ENCODE assay signal across 13 cellular contexts in genomic region chr1:66282885-66283284, GRCh38.
DNase-seq lines count a peak whose midpoint lies in the region; ATAC-seq, FAIRE-seq and TF ChIP-seq lines count a peak whose summit lies in the region.
"Had no signal": no experiment of that assay in that cellular context is flagged by ENCODE, and none has a peak within 500 bp of the region (broad histone marks: within the 10 kb centered on the region; RNA-seq: fewer than 3 reads in every experiment).

No MANE protein-coding gene starts in this region.

- H3K4me2 ChIP-seq in HCT116 (ENCODE audit: low read length), result peak overlapping the region; percentile 53
- H3K4me2 ChIP-seq in skeletal muscle satellite cell (ENCODE audit: low read length), result no peak overlapping the region

- peaks cover 72% of the 10 kb centered on the region for H3K4me1 Mint-ChIP-seq in T-helper 1 cell treated with Interleukin-12 subunit alpha and Interleukin-12 subunit beta and Interleukin-4 antibody, amounts not matched to agents 30 μg/mL and 1 μg/mL, for 36 hours (ENCODE audit: low read depth)
- H3K4me1 Mint-ChIP-seq in activated naive CD8-positive, alpha-beta T cell treated with anti-CD3 and anti-CD28 coated beads, Interleukin-2, amount 10 ng/mL, durations not matched to agents 7 days and 5 days, result peaks cover 67% of the 10 kb centered on the region

- TF ChIP-seq POLR2A in HCT116 (IDR thresholded peaks at IDR 0.05; ENCODE audit: borderline replicate concordance, extremely low read depth, insufficient read depth, insufficient read length), result no peak

- H4K20me1 ChIP-seq in HCT116 (ENCODE audit: insufficient read depth), result no peaks in the 10 kb centered on the region

- ATAC-seq in HCT116, result no peak
- ATAC-seq in activated naive CD8-positive, alpha-beta T cell treated with anti-CD3 and anti-CD28 coated beads, Interleukin-2, amount 10 ng/mL, durations not matched to agents 7 days and 5 days (ENCODE audit: low read depth), result no peak

- H3K36me3 ChIP-seq in HCT116 (ENCODE audit: control insufficient read depth in 1 of 2, insufficient read depth in 2 of 2, low read length in 2 of 2), result no peaks in the 10 kb centered on the region
- H3K36me3 ChIP-seq in skeletal muscle satellite cell (ENCODE audit: insufficient read depth, low read length), result no peaks in the 10 kb centered on the region
- no peaks in the 10 kb centered on the region for H3K36me3 ChIP-seq in small intestine (ENCODE audit: control insufficient read depth in 2 of 2, insufficient read depth in 2 of 2, low read length in 2 of 2)

- no peaks in the 10 kb centered on the region for H3K27me3 Mint-ChIP-seq in T-helper 1 cell treated with Interleukin-12 subunit alpha and Interleukin-12 subunit beta and Interleukin-4 antibody, amounts not matched to agents 30 μg/mL and 1 μg/mL, for 36 hours (ENCODE audit: low read depth)
- H3K27me3 Mint-ChIP-seq in activated naive CD8-positive, alpha-beta T cell treated with anti-CD3 and anti-CD28 coated beads, Interleukin-2, amount 10 ng/mL, durations not matched to agents 7 days and 5 days, result no peaks in the 10 kb centered on the region

- BruUV-seq in HCT116 (replicated peaks; lab: Mats Ljungman, UMichigan), result TSS peak; percentile 97

- H3K4me1 ChIP-seq in HCT116 (ENCODE audit: control insufficient read depth in 1 of 2, insufficient read depth in 2 of 2, low read length in 2 of 2) (peaks cover 21 to 79% of the 10 kb centered on the region in 2 experiments), skeletal muscle satellite cell (ENCODE audit: control insufficient read depth, insufficient read depth, low read length) (peaks cover 13% of the 10 kb centered on the region), small intestine (ENCODE audit: control insufficient read depth in 2 of 2, insufficient read depth in 1 of 2, low read depth in 1 of 2, low read length in 1 of 2) (peaks cover 0 to 4% of the 10 kb centered on the region in 2 donors)

- H3K9me2 ChIP-seq in HCT116 (ENCODE audit: insufficient read depth), result no peaks in the 10 kb centered on the region

- H3K27me3 ChIP-seq in HCT116 (ENCODE audit: insufficient read depth, low read length) (no peaks in the 10 kb centered on the region), skeletal muscle satellite cell (ENCODE audit: control insufficient read depth, insufficient read depth, low read length) (no peaks in the 10 kb centered on the region), small intestine (ENCODE audit: control insufficient read depth in 2 of 2, insufficient read depth in 2 of 2, low read length in 2 of 2) (no peaks in the 10 kb centered on the region)

- CTCF ChIA-PET in HCT116 (lab: Charles Lee), result interaction anchor here (2.1 kb wide), 1 partner anchor 154 kb away, joined by 6 read pairs; no protein-coding TSS in a partner anchor

- peaks cover 6% of the 10 kb centered on the region for H3K36me3 Mint-ChIP-seq in T-helper 1 cell treated with Interleukin-12 subunit alpha and Interleukin-12 subunit beta and Interleukin-4 antibody, amounts not matched to agents 30 μg/mL and 1 μg/mL, for 36 hours (ENCODE audit: low read depth)
- H3K36me3 Mint-ChIP-seq in activated naive CD8-positive, alpha-beta T cell treated with anti-CD3 and anti-CD28 coated beads, Interleukin-2, amount 10 ng/mL, durations not matched to agents 7 days and 5 days, result peaks cover 4% of the 10 kb centered on the region

- H2AFZ ChIP-seq in HCT116 (ENCODE audit: low read depth, low read length, poor library complexity, severe bottlenecking), result no peak overlapping the region

- RAD21 ChIA-PET in HCT116 (lab: Charles Lee; ENCODE audit: low non-redundant PET in 1 of 2, low total read pairs in 2 of 2, uncharacterized antibody in 2 of 2, unreplicated experiment in 2 of 2), result no interaction called here

- intact Hi-C loops in HCT116 (cut with micrococcal nuclease), result no loop called here

- DNase-seq in T-helper 1 cell, result no peak
- DNase-seq in HCT116 (ENCODE audit: low read depth, low spot score), result no peak
- no peak for DNase-seq in activated naive CD8-positive, alpha-beta T cell treated with anti-CD3 and anti-CD28 coated beads, Interleukin-2, amount 10 ng/mL, durations not matched to agents 7 days and 5 days
- no peak for DNase-seq in small intestine
- no peak for DNase-seq in AG20443 (ENCODE audit: low spot score)
- DNase-seq in GM10266 (ENCODE audit: extremely low spot score), result no peak
- DNase-seq: hippocampal formation, NCI-H510A treated with DMSO at 0.1 percent for 48 hours, substantia nigra had no signal

- H3K9me3 ChIP-seq in HCT116 (ENCODE audit: control insufficient read depth in 1 of 2, insufficient read depth in 1 of 2, low read depth in 1 of 2, low read length in 2 of 2) (no peaks in the 10 kb centered on the region), skeletal muscle satellite cell (replicated peaks; ENCODE audit: low read length) (no peaks in the 10 kb centered on the region), small intestine (ENCODE audit: control insufficient read depth, low read depth) (no peaks in the 10 kb centered on the region)

- H3K4me3 ChIP-seq in HCT116 (replicated peaks in 1 of 2; ENCODE audit: low read depth in 1 of 2, low read length in 2 of 2) (no peak overlapping the region), skeletal muscle satellite cell (ENCODE audit: low read length) (no peak overlapping the region), small intestine (ENCODE audit: low read depth in 1 of 2, low read length in 2 of 2) (no peak overlapping the region)

- H3K9ac ChIP-seq in HCT116 (ENCODE audit: low read length) (peak overlapping the region; percentile 19), skeletal muscle satellite cell (ENCODE audit: low read depth, low read length) (peak overlapping the region; percentile 19)

- no peak for FAIRE-seq in small intestine (lab: Jason Lieb, UNC)
- FAIRE-seq: A204.1 had no signal

- H3K9me3 Mint-ChIP-seq in T-helper 1 cell treated with Interleukin-12 subunit alpha and Interleukin-12 subunit beta and Interleukin-4 antibody, amounts not matched to agents 30 μg/mL and 1 μg/mL, for 36 hours, result no peaks in the 10 kb centered on the region
- no peaks in the 10 kb centered on the region for H3K9me3 Mint-ChIP-seq in activated naive CD8-positive, alpha-beta T cell treated with anti-CD3 and anti-CD28 coated beads, Interleukin-2, amount 10 ng/mL, durations not matched to agents 7 days and 5 days
- H3K9me3 Mint-ChIP-seq: T-helper 2 cell treated with Interferon-gamma antibody and Interleukin-4, amounts not matched to agents 5 μg/mL and 100 μg/mL, for 36 hours had no signal

- H3K27ac ChIP-seq in HCT116 (ENCODE audit: low read depth, low read length) (peak overlapping the region; percentile 12; the same call in 1 of the 2 replicates), small intestine (ENCODE audit: low read depth in 1 of 2, low read length in 1 of 2) (peak overlapping the region in 1 of 2 donors; percentile 66)

- H3K27ac Mint-ChIP-seq in T-helper 1 cell treated with Interleukin-12 subunit alpha and Interleukin-12 subunit beta and Interleukin-4 antibody, amounts not matched to agents 30 μg/mL and 1 μg/mL, for 36 hours, result peak overlapping the region; percentile 95
- peak overlapping the region; percentile 75 for H3K27ac Mint-ChIP-seq in activated naive CD8-positive, alpha-beta T cell treated with anti-CD3 and anti-CD28 coated beads, Interleukin-2, amount 10 ng/mL, durations not matched to agents 7 days and 5 days

- no peak for TF ChIP-seq RAD21 in HCT116 (IDR thresholded peaks at IDR 0.05; ENCODE audit: low read depth)

- TF ChIP-seq CTCF in HCT116 (IDR thresholded peaks at IDR 0.05 in 2 of 3, conservative IDR thresholded peaks at IDR 0.05 in 1 of 3; ENCODE audit: borderline replicate concordance in 1 of 3, insufficient read depth in 1 of 3, low read depth in 2 of 3, low read length in 2 of 3), result no peak
- no peak for TF ChIP-seq CTCF in GM10266 (IDR thresholded peaks at IDR 0.05; ENCODE audit: control insufficient read depth, insufficient read depth, low read depth, missing control alignments)

- no peaks in the 10 kb centered on the region for H3K79me2 ChIP-seq in HCT116 (ENCODE audit: insufficient read depth, low read length)

- H3K4me3 Mint-ChIP-seq in T-helper 1 cell treated with Interleukin-12 subunit alpha and Interleukin-12 subunit beta and Interleukin-4 antibody, amounts not matched to agents 30 μg/mL and 1 μg/mL, for 36 hours, result no peak overlapping the region
- no peak overlapping the region for H3K4me3 Mint-ChIP-seq in activated naive CD8-positive, alpha-beta T cell treated with anti-CD3 and anti-CD28 coated beads, Interleukin-2, amount 10 ng/mL, durations not matched to agents 7 days and 5 days

- POLR2A ChIA-PET in HCT116 (lab: Charles Lee), result interaction anchor here (1.0 to 1.4 kb wide), 5 partner anchors 10 to 67 kb away, joined by 3 read pairs; no protein-coding TSS in a partner anchor
- POLR2A ChIA-PET in activated naive CD8-positive, alpha-beta T cell treated with anti-CD3 and anti-CD28 coated beads, Interleukin-2, amount 10 ng/mL, durations not matched to agents 7 days and 5 days (lab: Charles Lee), result interaction anchor here (0.8 to 1.6 kb wide), 6 partner anchors 19 to 57 kb away, joined by 3 to 15 read pairs (median 4); no protein-coding TSS in a partner anchor

TF ChIP-seq in HCT116, 20 proteins besides CTCF, POLR2A, EP300 and RAD21 (continues in another document):
- TF ChIP-seq, protein P1, sequence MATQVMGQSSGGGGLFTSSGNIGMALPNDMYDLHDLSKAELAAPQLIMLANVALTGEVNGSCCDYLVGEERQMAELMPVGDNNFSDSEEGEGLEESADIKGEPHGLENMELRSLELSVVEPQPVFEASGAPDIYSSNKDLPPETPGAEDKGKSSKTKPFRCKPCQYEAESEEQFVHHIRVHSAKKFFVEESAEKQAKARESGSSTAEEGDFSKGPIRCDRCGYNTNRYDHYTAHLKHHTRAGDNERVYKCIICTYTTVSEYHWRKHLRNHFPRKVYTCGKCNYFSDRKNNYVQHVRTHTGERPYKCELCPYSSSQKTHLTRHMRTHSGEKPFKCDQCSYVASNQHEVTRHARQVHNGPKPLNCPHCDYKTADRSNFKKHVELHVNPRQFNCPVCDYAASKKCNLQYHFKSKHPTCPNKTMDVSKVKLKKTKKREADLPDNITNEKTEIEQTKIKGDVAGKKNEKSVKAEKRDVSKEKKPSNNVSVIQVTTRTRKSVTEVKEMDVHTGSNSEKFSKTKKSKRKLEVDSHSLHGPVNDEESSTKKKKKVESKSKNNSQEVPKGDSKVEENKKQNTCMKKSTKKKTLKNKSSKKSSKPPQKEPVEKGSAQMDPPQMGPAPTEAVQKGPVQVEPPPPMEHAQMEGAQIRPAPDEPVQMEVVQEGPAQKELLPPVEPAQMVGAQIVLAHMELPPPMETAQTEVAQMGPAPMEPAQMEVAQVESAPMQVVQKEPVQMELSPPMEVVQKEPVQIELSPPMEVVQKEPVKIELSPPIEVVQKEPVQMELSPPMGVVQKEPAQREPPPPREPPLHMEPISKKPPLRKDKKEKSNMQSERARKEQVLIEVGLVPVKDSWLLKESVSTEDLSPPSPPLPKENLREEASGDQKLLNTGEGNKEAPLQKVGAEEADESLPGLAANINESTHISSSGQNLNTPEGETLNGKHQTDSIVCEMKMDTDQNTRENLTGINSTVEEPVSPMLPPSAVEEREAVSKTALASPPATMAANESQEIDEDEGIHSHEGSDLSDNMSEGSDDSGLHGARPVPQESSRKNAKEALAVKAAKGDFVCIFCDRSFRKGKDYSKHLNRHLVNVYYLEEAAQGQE (IDR thresholded peaks at IDR 0.05; ENCODE audit: low read depth), result no peak
- TF ChIP-seq TCF7L2 (IDR thresholded peaks at IDR 0.05; ENCODE audit: borderline replicate concordance, extremely low read depth, insufficient read depth, insufficient read length) (no peak), FOSL1 (IDR thresholded peaks at IDR 0.05; ENCODE audit: low read depth) (no peak)
